ENCODE assay signal across 1 cellular context in the genomic region with DNA sequence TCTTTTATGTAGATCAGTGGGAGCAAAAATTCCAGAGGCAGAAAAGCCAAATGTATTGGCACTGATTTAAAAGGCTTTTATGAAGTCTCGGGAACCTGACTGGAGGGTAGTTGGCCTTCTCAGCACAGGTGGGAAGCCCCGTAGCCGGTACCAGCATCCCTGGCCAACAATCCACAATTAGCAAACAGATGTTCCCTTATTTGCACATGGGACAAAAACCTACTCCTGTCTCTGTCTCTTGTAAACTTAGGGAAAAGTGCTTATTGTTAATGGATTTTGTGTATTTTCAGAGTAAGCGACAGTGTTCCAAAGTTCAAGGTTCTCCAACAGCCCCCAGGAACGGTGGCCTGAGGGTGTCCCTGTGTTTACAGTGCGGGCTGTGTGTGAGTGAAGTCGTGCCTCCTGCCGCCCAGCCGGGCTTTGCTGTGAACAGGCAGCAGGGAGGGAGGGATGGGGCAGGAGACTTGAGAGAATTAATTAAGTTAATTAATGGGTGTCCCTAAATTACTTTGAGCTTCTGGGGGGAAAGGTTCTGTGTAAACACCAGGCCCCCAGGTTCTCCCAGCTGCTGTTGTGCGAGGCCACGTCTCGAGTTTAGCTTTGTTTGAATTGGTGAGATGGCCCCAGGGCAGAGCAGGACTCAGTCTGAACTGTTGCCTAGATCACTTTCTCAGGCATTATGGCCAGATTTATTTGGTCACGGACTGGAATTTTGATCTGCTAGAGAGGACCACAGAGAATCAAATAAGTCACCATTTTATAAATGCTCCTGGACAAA.
TF ChIP-seq lines count a peak whose summit lies in the region.

No MANE protein-coding gene starts in this region.

TF ChIP-seq in HepG2, 621 proteins besides CTCF, POLR2A, EP300 and RAD21 (continued from another document and continues in another):
- TF ChIP-seq, protein P1, sequence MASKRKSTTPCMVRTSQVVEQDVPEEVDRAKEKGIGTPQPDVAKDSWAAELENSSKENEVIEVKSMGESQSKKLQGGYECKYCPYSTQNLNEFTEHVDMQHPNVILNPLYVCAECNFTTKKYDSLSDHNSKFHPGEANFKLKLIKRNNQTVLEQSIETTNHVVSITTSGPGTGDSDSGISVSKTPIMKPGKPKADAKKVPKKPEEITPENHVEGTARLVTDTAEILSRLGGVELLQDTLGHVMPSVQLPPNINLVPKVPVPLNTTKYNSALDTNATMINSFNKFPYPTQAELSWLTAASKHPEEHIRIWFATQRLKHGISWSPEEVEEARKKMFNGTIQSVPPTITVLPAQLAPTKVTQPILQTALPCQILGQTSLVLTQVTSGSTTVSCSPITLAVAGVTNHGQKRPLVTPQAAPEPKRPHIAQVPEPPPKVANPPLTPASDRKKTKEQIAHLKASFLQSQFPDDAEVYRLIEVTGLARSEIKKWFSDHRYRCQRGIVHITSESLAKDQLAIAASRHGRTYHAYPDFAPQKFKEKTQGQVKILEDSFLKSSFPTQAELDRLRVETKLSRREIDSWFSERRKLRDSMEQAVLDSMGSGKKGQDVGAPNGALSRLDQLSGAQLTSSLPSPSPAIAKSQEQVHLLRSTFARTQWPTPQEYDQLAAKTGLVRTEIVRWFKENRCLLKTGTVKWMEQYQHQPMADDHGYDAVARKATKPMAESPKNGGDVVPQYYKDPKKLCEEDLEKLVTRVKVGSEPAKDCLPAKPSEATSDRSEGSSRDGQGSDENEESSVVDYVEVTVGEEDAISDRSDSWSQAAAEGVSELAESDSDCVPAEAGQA (IDR thresholded peaks at IDR 0.05; ENCODE audit: low read depth): 0 out of 2 replicates have a peak, but pooled peaks have one; percentile 61
- TF ChIP-seq, protein P1 (CRISPR knock-in tag; IDR thresholded peaks at IDR 0.05; ENCODE audit: borderline replicate concordance): peak; percentile 79; the same call in 1 of the 2 replicates
- TF ChIP-seq ZNF17 (CRISPR knock-in tag; IDR thresholded peaks at IDR 0.05) (no peak), JUND (CRISPR knock-in tag; IDR thresholded peaks at IDR 0.05) (peak; percentile 73; the same call in 1 of the 2 replicates), ELF4 (CRISPR knock-in tag; IDR thresholded peaks at IDR 0.05; ENCODE audit: borderline replicate concordance) (no peak), CSRNP1 (CRISPR knock-in tag; IDR thresholded peaks at IDR 0.05) (peak; percentile 85), SMAD3 (CRISPR knock-in tag; IDR thresholded peaks at IDR 0.05) (peak; percentile 96), ZNF260 (CRISPR knock-in tag; IDR thresholded peaks at IDR 0.05; ENCODE audit: borderline replicate concordance, low read depth) (no peak), MAZ (IDR thresholded peaks at IDR 0.05; ENCODE audit: borderline replicate concordance, low read depth, low read length) (peak; percentile 94), MAZ (CRISPR knock-in tag; IDR thresholded peaks at IDR 0.05; ENCODE audit: low read depth) (no peak; the same call in none of the 2 replicates), ESRRA (CRISPR knock-in tag; IDR thresholded peaks at IDR 0.05; ENCODE audit: low read depth) (no peak; the same call in 1 of the 2 replicates), NR2F6 (IDR thresholded peaks at IDR 0.05) (peak; percentile 92), NR2F6 (CRISPR knock-in tag; IDR thresholded peaks at IDR 0.05) (peak; percentile 92), ZNF747 (CRISPR knock-in tag; IDR thresholded peaks at IDR 0.05; ENCODE audit: borderline replicate concordance) (peak; percentile 72; the same call in 1 of the 2 replicates), NCOR1 (IDR thresholded peaks at IDR 0.05; ENCODE audit: borderline replicate concordance, low read length) (peak; percentile 98), LBX2 (CRISPR knock-in tag; IDR thresholded peaks at IDR 0.05; ENCODE audit: borderline replicate concordance) (no peak), KAT7 (CRISPR knock-in tag; IDR thresholded peaks at IDR 0.05; ENCODE audit: borderline replicate concordance) (0 out of 2 replicates have a peak, but pooled peaks have one; percentile 6), HMG20A (CRISPR knock-in tag; IDR thresholded peaks at IDR 0.05; ENCODE audit: borderline replicate concordance) (peak; percentile 96; the same call in 1 of the 2 replicates), ZSCAN20 (CRISPR knock-in tag; IDR thresholded peaks at IDR 0.05; ENCODE audit: borderline replicate concordance) (peak; percentile 26; the same call in 1 of the 2 replicates), PAXIP1 (CRISPR knock-in tag; conservative IDR thresholded peaks at IDR 0.05) (peak; percentile 98), ATF6 (CRISPR knock-in tag; conservative IDR thresholded peaks at IDR 0.05) (no peak; the same call in 1 of the 2 replicates), ZNF605 (CRISPR knock-in tag; IDR thresholded peaks at IDR 0.05) (peak; percentile 75), RBAK (CRISPR knock-in tag; IDR thresholded peaks at IDR 0.05) (no peak), KLF13 (CRISPR knock-in tag; IDR thresholded peaks at IDR 0.05) (no peak), TBL1XR1 (IDR thresholded peaks at IDR 0.05; ENCODE audit: borderline replicate concordance, low read length, partially characterized antibody) (peak; percentile 97), ZNF83 (CRISPR knock-in tag; IDR thresholded peaks at IDR 0.05; ENCODE audit: borderline replicate concordance) (no peak), SRSF4 (IDR thresholded peaks at IDR 0.05; ENCODE audit: low read depth, low read length, poor library complexity, severe bottlenecking) (no peak), SP140L (CRISPR knock-in tag; IDR thresholded peaks at IDR 0.05; ENCODE audit: borderline replicate concordance) (peak; percentile 96), HNRNPH1 (optimal IDR thresholded peaks at IDR 0.05; ENCODE audit: low read depth, low read length) (no peak), ZNF292 (CRISPR knock-in tag; IDR thresholded peaks at IDR 0.05; ENCODE audit: borderline replicate concordance, low read depth) (peak; percentile 66; the same call in 1 of the 2 replicates), ATF2 (CRISPR knock-in tag; IDR thresholded peaks at IDR 0.05) (no peak; the same call in none of the 2 replicates), SP1 (IDR thresholded peaks at IDR 0.05) (no peak), SP1 (CRISPR knock-in tag; IDR thresholded peaks at IDR 0.05) (peak; percentile 47; the same call in 1 of the 2 replicates), MAF1 (CRISPR knock-in tag; IDR thresholded peaks at IDR 0.05; ENCODE audit: borderline replicate concordance) (peak; percentile 83; the same call in 1 of the 2 replicates), SRSF1 (optimal IDR thresholded peaks at IDR 0.05; ENCODE audit: low read depth, low read length) (no peak), KDM1A (CRISPR knock-in tag; IDR thresholded peaks at IDR 0.05) (peak; percentile 87)
- TF ChIP-seq, protein P2, sequence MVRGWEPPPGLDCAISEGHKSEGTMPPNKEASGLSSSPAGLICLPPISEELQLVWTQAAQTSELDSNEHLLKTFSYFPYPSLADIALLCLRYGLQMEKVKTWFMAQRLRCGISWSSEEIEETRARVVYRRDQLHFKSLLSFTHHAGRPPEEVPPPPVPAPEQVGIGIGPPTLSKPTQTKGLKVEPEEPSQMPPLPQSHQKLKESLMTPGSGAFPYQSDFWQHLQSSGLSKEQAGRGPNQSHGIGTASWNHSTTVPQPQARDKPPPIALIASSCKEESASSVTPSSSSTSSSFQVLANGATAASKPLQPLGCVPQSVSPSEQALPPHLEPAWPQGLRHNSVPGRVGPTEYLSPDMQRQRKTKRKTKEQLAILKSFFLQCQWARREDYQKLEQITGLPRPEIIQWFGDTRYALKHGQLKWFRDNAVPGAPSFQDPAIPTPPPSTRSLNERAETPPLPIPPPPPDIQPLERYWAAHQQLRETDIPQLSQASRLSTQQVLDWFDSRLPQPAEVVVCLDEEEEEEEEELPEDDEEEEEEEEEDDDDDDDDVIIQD (CRISPR knock-in tag; IDR thresholded peaks at IDR 0.05; ENCODE audit: low read depth): peak; percentile 80; the same call in 1 of the 2 replicates
- TF ChIP-seq, protein P3, sequence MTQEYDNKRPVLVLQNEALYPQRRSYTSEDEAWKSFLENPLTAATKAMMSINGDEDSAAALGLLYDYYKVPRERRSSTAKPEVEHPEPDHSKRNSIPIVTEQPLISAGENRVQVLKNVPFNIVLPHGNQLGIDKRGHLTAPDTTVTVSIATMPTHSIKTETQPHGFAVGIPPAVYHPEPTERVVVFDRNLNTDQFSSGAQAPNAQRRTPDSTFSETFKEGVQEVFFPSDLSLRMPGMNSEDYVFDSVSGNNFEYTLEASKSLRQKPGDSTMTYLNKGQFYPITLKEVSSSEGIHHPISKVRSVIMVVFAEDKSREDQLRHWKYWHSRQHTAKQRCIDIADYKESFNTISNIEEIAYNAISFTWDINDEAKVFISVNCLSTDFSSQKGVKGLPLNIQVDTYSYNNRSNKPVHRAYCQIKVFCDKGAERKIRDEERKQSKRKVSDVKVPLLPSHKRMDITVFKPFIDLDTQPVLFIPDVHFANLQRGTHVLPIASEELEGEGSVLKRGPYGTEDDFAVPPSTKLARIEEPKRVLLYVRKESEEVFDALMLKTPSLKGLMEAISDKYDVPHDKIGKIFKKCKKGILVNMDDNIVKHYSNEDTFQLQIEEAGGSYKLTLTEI (CRISPR knock-in tag; conservative IDR thresholded peaks at IDR 0.05): no peak
